In the genomic region with DNA sequence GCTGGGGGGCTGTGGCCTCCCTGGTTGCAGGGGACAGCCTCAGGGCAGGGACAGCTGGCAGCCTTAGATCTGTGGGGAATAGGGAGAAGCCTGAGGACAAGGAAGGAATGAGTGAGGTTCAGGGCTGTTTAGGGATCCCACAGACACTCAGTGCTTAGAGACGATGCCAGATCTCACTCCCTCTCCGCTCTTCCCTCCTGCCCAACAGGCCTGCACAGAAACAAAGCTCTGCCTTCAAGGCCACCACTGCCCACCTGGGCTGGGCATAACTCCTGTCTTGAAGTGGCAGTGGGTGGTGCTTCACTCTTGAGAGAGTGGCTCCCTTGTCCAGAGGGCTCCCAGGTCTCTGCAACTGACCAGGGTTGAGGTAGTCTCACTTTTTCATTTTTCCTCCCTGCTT, we compare ENCODE assay signal across 18 cellular contexts. TPM values are rescaled to one million over a fixed set of nuclear protein-coding genes. Genes with fewer than 3 reads are reported as not detected.
"Had no signal": no experiment of that assay in that cellular context is flagged by ENCODE, and none has a peak within 500 bp of the region (broad histone marks: within the 10 kb centered on the region; RNA-seq: fewer than 3 reads in every experiment).

No MANE protein-coding gene starts in this region.

- H3K36me3 ChIP-seq: esophagus squamous epithelium, right lobe of liver, upper lobe of left lung had no signal

- H3K4me3 ChIP-seq: body of pancreas, esophagus squamous epithelium, right lobe of liver, smooth muscle cell, testis, upper lobe of left lung had no signal

- H3K27ac ChIP-seq: body of pancreas, esophagus squamous epithelium, right lobe of liver, testis had no signal

- H3K9me3 ChIP-seq: body of pancreas, esophagus squamous epithelium, right lobe of liver, testis, upper lobe of left lung had no signal

- DNase-seq: activated B cell treated with CpG ODN at 0.5 μM for 24 hours; activated CD4-positive, alpha-beta memory T cell treated with anti-CD3 and anti-CD28 coated beads for 36 hours; activated CD4-positive, alpha-beta T cell treated with anti-CD3 and anti-CD28 coated beads for 4 hours; activated naive CD4-positive, alpha-beta T cell treated with Interleukin-2 at 50 U/mL for 16 hours; activated naive CD8-positive, alpha-beta T cell treated with anti-CD3 and anti-CD28 coated beads, Interleukin-2, amount 10 ng/mL, durations not matched to agents 7 days and 5 days; activated T-cell treated with anti-CD3 and anti-CD28 coated beads for 4 hours; body of pancreas; effector memory CD8-positive, alpha-beta T cell; esophagus squamous epithelium; islet precursor cell; mammary epithelial cell; midbrain; right lobe of liver; stimulated activated CD4-positive, alpha-beta T cell treated with anti-CD3 and anti-CD28 coated beads, Interleukin-4, amount 100 ng/mL, for 4 hours; testis; upper lobe of left lung had no signal

- H3K4me2 ChIP-seq: smooth muscle cell had no signal

- H3K27me3 ChIP-seq: body of pancreas, right lobe of liver, testis, upper lobe of left lung had no signal

- ATAC-seq: body of pancreas; effector memory CD8-positive, alpha-beta T cell; right lobe of liver; stimulated activated memory B cell treated with anti-CD40 and anti-IgM and Interleukin-4, amounts not matched to agents 10 μg/mL and 1 μg/mL and 100 μg/mL, for 72 hours had no signal

- H3K4me1 ChIP-seq: body of pancreas, right lobe of liver had no signal

RNA-seq across cellular contexts. Expression of gene FOXR1, which starts 13.3 kb away (rescaled TPM):
- polyA plus RNA-seq: mammary epithelial cell, smooth muscle cell had no signal
